ENCODE assay signal across 1 cellular context in genomic region chr5:142433526-142434321, GRCh38.
TF ChIP-seq lines count a peak whose summit lies in the region.

No MANE protein-coding gene starts in this region.

TF ChIP-seq in HCT116, 20 proteins besides CTCF, POLR2A, EP300 and RAD21 (continued from another document):
- TF ChIP-seq ZBTB33 (IDR thresholded peaks at IDR 0.05; ENCODE audit: extremely low read depth, insufficient replicate concordance, low read length) (no peak), SRF (IDR thresholded peaks at IDR 0.05; ENCODE audit: low read depth) (no peak), JUND (IDR thresholded peaks at IDR 0.05) (no peak), EZH2 (IDR thresholded peaks at IDR 0.05) (no peak), TCF7L2 (IDR thresholded peaks at IDR 0.05; ENCODE audit: borderline replicate concordance, extremely low read depth, insufficient read depth, insufficient read length) (no peak), SIN3A (IDR thresholded peaks at IDR 0.05; ENCODE audit: low read depth) (no peak), ZNF274 (IDR thresholded peaks at IDR 0.05; ENCODE audit: low read depth, low read length) (no peak), EGR1 (IDR thresholded peaks at IDR 0.05; ENCODE audit: low read depth) (no peak), POLR2AphosphoS5 (IDR thresholded peaks at IDR 0.05; ENCODE audit: low read depth, low read length) (no peak), YY1 (IDR thresholded peaks at IDR 0.05; ENCODE audit: extremely low read depth, insufficient replicate concordance, low read depth, low read length) (no peak), ATF3 (IDR thresholded peaks at IDR 0.05) (no peak)
